15 cellular contexts compared by ENCODE assay signal in the genomic region with DNA sequence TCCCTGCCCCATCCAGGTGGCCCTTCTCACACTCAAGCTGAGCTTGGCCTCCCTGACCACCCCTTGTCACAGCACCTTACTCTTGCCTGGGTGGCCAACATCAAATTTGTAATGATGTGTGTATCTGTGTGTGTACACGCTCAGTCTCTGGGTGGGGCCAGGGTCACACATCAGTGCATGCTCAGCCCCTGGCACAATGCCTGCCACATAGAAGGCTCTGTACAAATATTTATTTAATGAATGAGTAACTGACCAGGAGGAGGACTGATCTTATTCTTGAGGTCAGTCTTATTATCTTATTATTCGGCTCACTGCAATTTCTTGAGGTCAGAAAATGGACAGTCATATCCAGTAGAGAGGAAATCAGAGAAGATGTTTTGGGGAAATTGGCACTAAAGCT. TPM values are rescaled to one million over a fixed set of nuclear protein-coding genes. Genes with fewer than 3 reads are reported as not detected.
DNase-seq lines count a peak whose midpoint lies in the region; ATAC-seq, FAIRE-seq and TF ChIP-seq lines count a peak whose summit lies in the region.
"Had no signal": no experiment of that assay in that cellular context is flagged by ENCODE, and none has a peak within 500 bp of the region (broad histone marks: within the 10 kb centered on the region; RNA-seq: fewer than 3 reads in every experiment).

No MANE protein-coding gene starts in this region.

- TF ChIP-seq CTCF in epithelial cell of esophagus (IDR thresholded peaks at IDR 0.05; ENCODE audit: insufficient read depth, low read depth, low read length, missing control alignments) = no peak
- TF ChIP-seq CTCF in uterus (IDR thresholded peaks at IDR 0.05) = no peak

- H4K91ac ChIP-seq in trophoblast cell (ENCODE audit: low read depth, low read length) = peak overlapping the region; percentile 100

- FAIRE-seq in H54 (lab: Jason Lieb, UNC) = no peak

- H4K12ac ChIP-seq in trophoblast cell (ENCODE audit: low read depth, low read length) = no peak overlapping the region

- H2BK5ac ChIP-seq in trophoblast cell (ENCODE audit: low read depth, low read length, poor library complexity) = peak overlapping the region; percentile 99

- H3K36me3 ChIP-seq in trophoblast cell (ENCODE audit: control insufficient read depth in 1 of 2, insufficient read depth in 2 of 2, low read length in 2 of 2) (no peaks in the 10 kb centered on the region), uterus (no peaks in the 10 kb centered on the region)
- H3K36me3 ChIP-seq: spleen had no signal

- peak overlapping the region; percentile 70 for H2AK5ac ChIP-seq in trophoblast cell (ENCODE audit: low read length)

- peaks cover 78% of the 10 kb centered on the region for H3K79me1 ChIP-seq in trophoblast cell (ENCODE audit: low read length)

- H3K14ac ChIP-seq in trophoblast cell (ENCODE audit: low read length) = peak overlapping the region; percentile 95

- intact Hi-C loops in uterus (cut with DNase I; ENCODE audit: low total_unique reads) = no loop called here

- H3K9me3 ChIP-seq in trophoblast cell (ENCODE audit: insufficient read depth, low read depth, low read length) = no peaks in the 10 kb centered on the region
- H3K9me3 ChIP-seq in uterus = no peaks in the 10 kb centered on the region
- H3K9me3 ChIP-seq: Caco-2, spleen had no signal

- H3K27me3 ChIP-seq in trophoblast cell (ENCODE audit: insufficient read depth, low read length) = no peaks in the 10 kb centered on the region
- H3K27me3 ChIP-seq in uterus = peaks cover 0 to 4% of the 10 kb centered on the region in 2 donors

- peaks cover 19% of the 10 kb centered on the region for H3K79me2 ChIP-seq in trophoblast cell (ENCODE audit: control insufficient read depth, insufficient read depth, low read length, poor library complexity)

- H3K9ac ChIP-seq in trophoblast cell (ENCODE audit: low read length) = no peak overlapping the region

- TF ChIP-seq POLR2A in H54 (IDR thresholded peaks at IDR 0.05; ENCODE audit: low read depth, low read length) = no peak
- TF ChIP-seq POLR2A in uterus (IDR thresholded peaks at IDR 0.05) = no peak

- peak overlapping the region; percentile 3 for H4K8ac ChIP-seq in trophoblast cell (ENCODE audit: low read depth, low read length)

- H3K4ac ChIP-seq in trophoblast cell (ENCODE audit: low read depth, low read length) = peak overlapping the region; percentile 58

- ATAC-seq in HG02870 (IDR thresholded peaks at IDR 0.05; ENCODE audit: unreplicated experiment) = no peak

- no peak overlapping the region for H3K4me2 ChIP-seq in trophoblast cell (ENCODE audit: low read length)

- peak overlapping the region; percentile 60 for H2BK12ac ChIP-seq in trophoblast cell (ENCODE audit: low read length)

- H3K18ac ChIP-seq in trophoblast cell (ENCODE audit: low read length) = peak overlapping the region; percentile 60

- H3K23ac ChIP-seq in trophoblast cell (ENCODE audit: low read length) = no peak overlapping the region

- H3K27ac ChIP-seq in trophoblast cell (ENCODE audit: low read depth, low read length) = peak overlapping the region; percentile 99
- H3K27ac ChIP-seq in uterus = no peak overlapping the region
- H3K27ac ChIP-seq: spleen had no signal

- H3K4me3 ChIP-seq in epithelial cell of esophagus (ENCODE audit: low read length) = no peak overlapping the region
- H3K4me3 ChIP-seq in trophoblast cell (ENCODE audit: low read depth, low read length) = peak overlapping the region; percentile 8
- H3K4me3 ChIP-seq in uterus = no peak overlapping the region
- H3K4me3 ChIP-seq: spleen had no signal

- peak overlapping the region; percentile 2 for H2AFZ ChIP-seq in trophoblast cell (ENCODE audit: insufficient read depth, low read length, poor library complexity)

- no CpG with 5 or more reads among the region's 2 CpGs for WGBS in trophoblast cell (ENCODE audit: extremely low coverage, insufficient coverage, insufficient read length)

- peak; percentile 25 for DNase-seq in NCI-H2196 (lab: John Stamatoyannopoulos, UW; ENCODE audit: unreplicated experiment)
- DNase-seq in NCI-H2196 treated with DMSO at 0.1 percent for 48 hours (lab: John Stamatoyannopoulos, UW; ENCODE audit: unreplicated experiment) = no peak
- DNase-seq in NCI-H69 (lab: John Stamatoyannopoulos, UW) = peak; percentile 89
- peak; percentile 33 for DNase-seq in epithelial cell of esophagus (ENCODE audit: low read depth)
- DNase-seq in trophoblast cell = no peak
- no peak for DNase-seq in H54 (ENCODE audit: insufficient read length, low spot score)
- no peak for DNase-seq in uterus
- DNase-seq: 8988T, Caco-2, NCI-H2107, occipital lobe, spleen, T-helper 1 cell had no signal

- peak overlapping the region; percentile 99 for H2BK120ac ChIP-seq in trophoblast cell (ENCODE audit: insufficient read depth, low read length, poor library complexity)

- peaks cover 43 to 47% of the 10 kb centered on the region in 2 experiments for H3K4me1 ChIP-seq in trophoblast cell (ENCODE audit: control insufficient read depth in 1 of 2, insufficient read depth in 2 of 2, low read length in 2 of 2)
- no peaks in the 10 kb centered on the region for H3K4me1 ChIP-seq in uterus

RNA-seq across cellular contexts. Expression of a gene that starts 41.3 kb away (rescaled TPM):
- 1,543 and 1,644 TPM in 2 replicates for polyA plus RNA-seq in trophoblast cell (2013)
- total RNA-seq in uterus = under 1 TPM in 1 of 4 donors, not detected in 3; 0.14 TPM
- total RNA-seq: occipital lobe, spleen had no signal
- polyA plus RNA-seq: esophagus, spleen had no signal

Comparison
In these comparisons a context has a peak if more than half of its experiments do, and no peak if none do; other contexts are left out.
1. DNase-seq: peak in NCI-H2196 (single experiment), NCI-H69 (single experiment) and epithelial cell of esophagus (single experiment); none in NCI-H2196 treated with DMSO at 0.1 percent for 48 hours (single experiment), trophoblast cell (0 of 2), H54 (single experiment) and uterus (0 of 2).